ENCODE assay signal across 1 cellular context in genomic region chr1:33359931-33360330, GRCh38.
TF ChIP-seq lines count a peak whose summit lies in the region.

No MANE protein-coding gene starts in this region.

TF ChIP-seq in H1, 55 proteins besides CTCF, POLR2A, EP300 and RAD21 (continued from another document):
- TF ChIP-seq MAX (IDR thresholded peaks at IDR 0.05) (no peak), FOSL1 (IDR thresholded peaks at IDR 0.05; ENCODE audit: insufficient read depth, low read depth, low read length) (no peak), RBBP5 (IDR thresholded peaks at IDR 0.05; ENCODE audit: borderline replicate concordance, low read depth, low read length) (no peak), RFX5 (IDR thresholded peaks at IDR 0.05; ENCODE audit: borderline replicate concordance, low read depth, low read length) (no peak), POU5F1 (IDR thresholded peaks at IDR 0.05; ENCODE audit: low read depth, low read length) (no peak), PHF8 (conservative IDR thresholded peaks at IDR 0.05; ENCODE audit: low read depth, low read length) (no peak), YY1 (IDR thresholded peaks at IDR 0.05; ENCODE audit: low read depth, low read length) (no peak), TBP (IDR thresholded peaks at IDR 0.05; ENCODE audit: low read depth, low read length) (no peak)
